24 cellular contexts compared by ENCODE assay signal in the genomic region with DNA sequence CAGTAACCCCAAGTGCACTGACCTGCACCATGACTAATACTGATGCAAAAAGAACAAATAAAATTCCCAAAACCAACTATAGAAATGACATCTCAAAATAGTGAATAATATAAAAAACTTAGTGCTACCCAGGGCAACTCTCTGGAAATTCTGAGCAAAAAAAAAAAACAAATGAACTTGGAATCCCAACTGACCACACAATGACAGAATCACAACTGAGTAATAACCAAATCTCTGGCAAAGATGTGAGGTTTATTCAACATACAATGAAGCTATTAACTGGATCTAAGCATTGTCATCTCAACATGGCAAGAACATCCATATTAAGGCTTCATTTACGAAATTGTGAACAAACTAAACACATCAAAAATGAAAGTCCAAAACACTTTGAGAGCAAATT. TPM values are rescaled to one million over a fixed set of nuclear protein-coding genes. Genes with fewer than 3 reads are reported as not detected.
DNase-seq lines count a peak whose midpoint lies in the region; ATAC-seq and TF ChIP-seq lines count a peak whose summit lies in the region.
"Had no signal": no experiment of that assay in that cellular context is flagged by ENCODE, and none has a peak within 500 bp of the region (broad histone marks: within the 10 kb centered on the region; RNA-seq: fewer than 3 reads in every experiment).

No MANE protein-coding gene starts in this region.

- DNase-seq in HCEC 1CT = peak; percentile 54
- DNase-seq in astrocyte of the cerebellum (ENCODE audit: low read depth) = peak; percentile 60
- peak; percentile 75 for DNase-seq in foreskin melanocyte
- DNase-seq in renal cortical epithelial cell (ENCODE audit: low read depth) = peak; percentile 16
- DNase-seq in posterior cingulate gyrus = no peak
- DNase-seq in gastrocnemius medialis = no peak
- DNase-seq in left ventricle myocardium inferior = no peak
- DNase-seq: activated CD8-positive, alpha-beta T cell treated with anti-CD3 and anti-CD28 coated beads, Interleukin-2, amount 10 ng/mL, durations not matched to agents 7 days and 5 days; activated naive CD4-positive, alpha-beta T cell treated with anti-CD3 and anti-CD28 coated beads for 36 hours; activated T-cell treated with anti-CD3 and anti-CD28 coated beads, Interleukin-2, amount 50 U/mL, for 1 hour; CD4-positive, alpha-beta memory T cell; DMS53; endodermal cell; islet precursor cell; Kasumi-1; NCI-H1105; stimulated activated CD4-positive, alpha-beta T cell treated with anti-CD3 and anti-CD28 coated beads, Interleukin-2, amount 100 ng/mL, for 48 hours; stimulated activated naive CD4-positive, alpha-beta T cell treated with Interleukin-2 at 50 U/mL for 16 hours; T1000; transverse colon had no signal

- TF ChIP-seq POLR2A in gastrocnemius medialis (IDR thresholded peaks at IDR 0.05) = no peak

- no peak overlapping the region for H3K4me3 ChIP-seq in astrocyte of the cerebellum (ENCODE audit: low read depth, low read length)
- H3K4me3 ChIP-seq in gastrocnemius medialis = no peak overlapping the region
- H3K4me3 ChIP-seq in left ventricle myocardium inferior = no peak overlapping the region
- H3K4me3 ChIP-seq: GM12878, GM23338, transverse colon had no signal

- H3K27ac ChIP-seq in gastrocnemius medialis (no peak overlapping the region), left ventricle myocardium inferior (replicated peaks) (no peak overlapping the region)
- H3K27ac ChIP-seq: parathyroid adenoma, transverse colon had no signal

- H3K27me3 ChIP-seq in gastrocnemius medialis = no peaks in the 10 kb centered on the region
- no peaks in the 10 kb centered on the region for H3K27me3 ChIP-seq in left ventricle myocardium inferior (ENCODE audit: low read depth)
- H3K27me3 ChIP-seq: transverse colon had no signal

- H3K36me3 ChIP-seq in gastrocnemius medialis (no peaks in the 10 kb centered on the region), left ventricle myocardium inferior (no peaks in the 10 kb centered on the region)
- H3K36me3 ChIP-seq: transverse colon had no signal

- ATAC-seq in HG02840 (IDR thresholded peaks at IDR 0.05; ENCODE audit: low FRiP score, unreplicated experiment) (no peak), gastrocnemius medialis (no peak)
- ATAC-seq: activated CD8-positive, alpha-beta T cell treated with anti-CD3 and anti-CD28 coated beads, Interleukin-2, amount 10 ng/mL, durations not matched to agents 7 days and 5 days; GM12878; GM23338 had no signal

- no peak for TF ChIP-seq CTCF in astrocyte of the cerebellum (IDR thresholded peaks at IDR 0.05; ENCODE audit: low read depth, low read length, missing control alignments)
- TF ChIP-seq CTCF in gastrocnemius medialis (IDR thresholded peaks at IDR 0.05 in 4 of 5, conservative IDR thresholded peaks at IDR 0.05 in 1 of 5) = no peak
- no peak for TF ChIP-seq CTCF in left ventricle myocardium inferior (IDR thresholded peaks at IDR 0.05; ENCODE audit: borderline replicate concordance)

- H3K9me3 ChIP-seq in gastrocnemius medialis = no peaks in the 10 kb centered on the region
- H3K9me3 ChIP-seq in left ventricle myocardium inferior (replicated peaks) = peaks cover 3% of the 10 kb centered on the region
- H3K9me3 ChIP-seq: transverse colon had no signal

- in situ Hi-C loops in astrocyte of the cerebellum (cut with HindIII; ENCODE audit: low sequenced_read_pairs) (no loop called here), gastrocnemius medialis (cut with MboI; ENCODE audit: low sequenced_read_pairs in 4 of 4) (no loop called here)

- intact Hi-C loops in posterior cingulate gyrus (cut with DNase I) = no loop called here
- intact Hi-C loops in gastrocnemius medialis (cut with DNase I; ENCODE audit: low total_unique reads) = no loop called here
- intact Hi-C loops in left ventricle myocardium inferior (cut with micrococcal nuclease) = no loop called here

- H3K4me1 ChIP-seq in gastrocnemius medialis = no peaks in the 10 kb centered on the region
- H3K4me1 ChIP-seq in left ventricle myocardium inferior = peaks cover 32% of the 10 kb centered on the region
- H3K4me1 ChIP-seq: parathyroid adenoma had no signal

RNA-seq across cellular contexts. Expression of gene EXOC6B, which starts 22.7 kb away (rescaled TPM):
- total RNA-seq in renal cortical epithelial cell = 18.4 and 56.0 TPM in 2 replicates
- 10 to 100 TPM; 14.6 to 49.6 (median 19.3) TPM for total RNA-seq in gastrocnemius medialis
- total RNA-seq in left ventricle myocardium inferior = 139 TPM

Comparison
In these comparisons a context has a peak if more than half of its experiments do, and no peak if none do; other contexts are left out.
1. DNase-seq: peak in HCEC 1CT (single experiment), astrocyte of the cerebellum (single experiment), foreskin melanocyte (single experiment) and renal cortical epithelial cell (single experiment); none in posterior cingulate gyrus (0 of 10), gastrocnemius medialis (0 of 2) and left ventricle myocardium inferior (single experiment).